ENCODE assay signal across 10 cellular contexts in genomic region chr4:153439831-153440230, GRCh38. TPM values are rescaled to one million over a fixed set of nuclear protein-coding genes. Genes with fewer than 3 reads are reported as not detected.
DNase-seq lines count a peak whose midpoint lies in the region; ATAC-seq, FAIRE-seq and TF ChIP-seq lines count a peak whose summit lies in the region.
"Had no signal": no experiment of that assay in that cellular context is flagged by ENCODE, and none has a peak within 500 bp of the region (broad histone marks: within the 10 kb centered on the region; RNA-seq: fewer than 3 reads in every experiment).

No MANE protein-coding gene starts in this region.

- H3K4me1 ChIP-seq in CD4-positive, CD25-positive, alpha-beta regulatory T cell (ENCODE audit: control insufficient read depth, insufficient read depth, low read length, poor library complexity, severe bottlenecking): peaks cover 19% of the 10 kb centered on the region
- H3K4me1 ChIP-seq in GM12878 (ENCODE audit: control insufficient read depth, insufficient read depth, low read length): peaks cover 33% of the 10 kb centered on the region
- H3K4me1 ChIP-seq: body of pancreas had no signal

- RAD21 ChIA-PET in GM12878 (lab: Charles Lee; ENCODE audit: unreplicated experiment): interaction anchor here (0.7 to 4.5 kb wide), 8 partner anchors 27 to 1110 kb away, joined by 3 to 65 read pairs (median 4); partner anchors contain the start of genes PLRG1 and TMEM131L

- H3K4me2 ChIP-seq in GM12878 (ENCODE audit: control insufficient read depth, insufficient read depth): peak overlapping the region; percentile 82

- H3K9me3 ChIP-seq in CD4-positive, CD25-positive, alpha-beta regulatory T cell (ENCODE audit: control insufficient read depth in 2 of 2, low read length in 2 of 2): no peaks in the 10 kb centered on the region
- no peaks in the 10 kb centered on the region for H3K9me3 ChIP-seq in GM12878 (replicated peaks; ENCODE audit: control insufficient read depth, insufficient read depth, low read length)
- H3K9me3 ChIP-seq: body of pancreas had no signal

- peaks cover 1% of the 10 kb centered on the region; the same call in 1 of the 2 replicates for H3K79me2 ChIP-seq in GM12878 (ENCODE audit: control insufficient read depth, insufficient read depth, low read length)

- CTCF ChIA-PET in GM12878 (lab: Yijun Ruan, JAX): interaction anchor here (1.7 to 2.4 kb wide), 2 partner anchors 27 to 135 kb away, joined by 7 to 18 read pairs; partner anchors contain the start of gene TMEM131L

- H3K4me3 ChIP-seq in CD4-positive, CD25-positive, alpha-beta regulatory T cell (ENCODE audit: low read depth, low read length): peak overlapping the region; percentile 31
- H3K4me3 ChIP-seq in GM12878: peak overlapping the region; percentile 49; the same call in 1 of the 2 replicates
- H3K4me3 ChIP-seq: body of pancreas had no signal

- POLR2A ChIA-PET in GM12878 (lab: Charles Lee): interaction anchor here (1.0 to 1.6 kb wide), 2 partner anchors 9 to 28 kb away, joined by 6 to 14 read pairs; no protein-coding TSS in a partner anchor

- WGBS in GM12878 (ENCODE audit: insufficient coverage, insufficient replicate concordance, low lambda C conversion rate, missing lambda C conversion rate): 12% methylated on average over 9 of the region's 9 CpGs

- H3K27me3 Mint-ChIP-seq in CD4-positive, CD25-positive, alpha-beta regulatory T cell: no peaks in the 10 kb centered on the region

- no peaks in the 10 kb centered on the region for H3K27me3 ChIP-seq in CD4-positive, CD25-positive, alpha-beta regulatory T cell (ENCODE audit: control insufficient read depth, insufficient read depth, low read length)
- H3K27me3 ChIP-seq in GM12878 (replicated peaks in 1 of 2; ENCODE audit: control insufficient read depth in 2 of 2, insufficient read depth in 2 of 2, low read length in 1 of 2): no peaks in the 10 kb centered on the region
- H3K27me3 ChIP-seq: body of pancreas had no signal

- TF ChIP-seq RAD21 in GM12878 (IDR thresholded peaks at IDR 0.05; ENCODE audit: insufficient read depth, low read depth, low read length): no peak

- no peak for TF ChIP-seq CTCF in GM12878 (IDR thresholded peaks at IDR 0.05 in 2 of 3, conservative IDR thresholded peaks at IDR 0.05 in 1 of 3; ENCODE audit: control insufficient read depth in 2 of 3, extremely low read depth in 1 of 3, insufficient read depth in 1 of 3, low read depth in 3 of 3, low read length in 3 of 3)

- no peaks in the 10 kb centered on the region for H4K20me1 ChIP-seq in GM12878 (ENCODE audit: control insufficient read depth, insufficient read depth)

- peak overlapping the region; percentile 39; the same call in 1 of the 2 replicates for H3K9ac ChIP-seq in GM12878 (ENCODE audit: control insufficient read depth, insufficient read depth, low read length)

- no peak for DNase-seq in CD4-positive, CD25-positive, alpha-beta regulatory T cell
- DNase-seq in GM12878 (ENCODE audit: low read depth, low spot score): no peak
- no peak for DNase-seq in NCI-H2081 (lab: John Stamatoyannopoulos, UW)
- DNase-seq in left ventricle myocardium superior: no peak
- DNase-seq in DMS153 treated with DMSO at 0.1 percent for 48 hours (lab: John Stamatoyannopoulos, UW; ENCODE audit: unreplicated experiment): no peak
- DNase-seq in posterior cingulate gyrus: no peak
- DNase-seq: body of pancreas had no signal

- peak overlapping the region in 3 of 4 donors; percentile 15 to 85 (median 83) for H3K4me3 Mint-ChIP-seq in CD4-positive, CD25-positive, alpha-beta regulatory T cell

- no peak overlapping the region for H3K27ac ChIP-seq in CD4-positive, CD25-positive, alpha-beta regulatory T cell (ENCODE audit: insufficient read depth, low read length, poor library complexity, severe bottlenecking)
- H3K27ac ChIP-seq in GM12878 (ENCODE audit: control insufficient read depth, insufficient read depth): peak overlapping the region; percentile 80
- H3K27ac ChIP-seq: body of pancreas had no signal

- H3K36me3 ChIP-seq in CD4-positive, CD25-positive, alpha-beta regulatory T cell (ENCODE audit: control insufficient read depth, insufficient read depth, low read length): no peaks in the 10 kb centered on the region
- H3K36me3 ChIP-seq in GM12878 (ENCODE audit: control insufficient read depth in 2 of 2, insufficient read depth in 2 of 2, low read length in 1 of 2): no peaks in the 10 kb centered on the region

- peak overlapping the region in 1 of 3 donors; percentile 93 for H3K27ac Mint-ChIP-seq in CD4-positive, CD25-positive, alpha-beta regulatory T cell

- intact Hi-C loops in GM12878 (cut with micrococcal nuclease; ENCODE audit: unreplicated experiment): loop anchor here (1.0 kb wide), 1 partner anchor 27 kb away; no protein-coding TSS in a partner anchor
- intact Hi-C loops in left ventricle myocardium superior (cut with micrococcal nuclease): no loop called here
- intact Hi-C loops in posterior cingulate gyrus (cut with DNase I): loop anchor here (10.0 kb wide), 1 partner anchor 135 kb away; no protein-coding TSS in a partner anchor

- no peaks in the 10 kb centered on the region for H3K9me3 Mint-ChIP-seq in CD4-positive, CD25-positive, alpha-beta regulatory T cell

- SMC1A ChIA-PET in GM12878 (lab: Charles Lee; ENCODE audit: uncharacterized antibody, unreplicated experiment): interaction anchor here (1.6 to 3.5 kb wide), 5 partner anchors 13 to 94 kb away, joined by 3 to 46 read pairs (median 10); partner anchors contain the start of gene TMEM131L

- BruUV-seq in GM12878 (replicated peaks; lab: Mats Ljungman, UMichigan): no TSS peak

- peak overlapping the region; percentile 40 for H2AFZ ChIP-seq in GM12878 (ENCODE audit: control insufficient read depth, low read depth, low read length)

- no peak for TF ChIP-seq EP300 in GM12878 (IDR thresholded peaks at IDR 0.05; ENCODE audit: borderline replicate concordance in 1 of 2, control insufficient read depth in 1 of 2, low read depth in 2 of 2, low read length in 2 of 2)

- H3K36me3 Mint-ChIP-seq in CD4-positive, CD25-positive, alpha-beta regulatory T cell: no peaks in the 10 kb centered on the region

- ATAC-seq in CD4-positive, CD25-positive, alpha-beta regulatory T cell (ENCODE audit: low read depth in 2 of 2): no peak
- peak; percentile 4 for ATAC-seq in GM18870 (IDR thresholded peaks at IDR 0.05; ENCODE audit: unreplicated experiment)
- peak; percentile 14 for ATAC-seq in HG03342 (IDR thresholded peaks at IDR 0.05; ENCODE audit: unreplicated experiment)
- ATAC-seq in GM12878: peak; percentile 44
- no peak for ATAC-seq in left ventricle myocardium superior
- ATAC-seq: body of pancreas had no signal

- FAIRE-seq in GM12878 (lab: Jason Lieb, UNC): peak; percentile 23
- FAIRE-seq: RCC 7860 had no signal

- in situ Hi-C loops in GM12878 (cut with MboI): loop anchor here (5.0 kb wide), 1 partner anchor 132 kb away; no protein-coding TSS in a partner anchor

- peaks cover 11 to 34% (median 17%) of the 10 kb centered on the region in 4 donors for H3K4me1 Mint-ChIP-seq in CD4-positive, CD25-positive, alpha-beta regulatory T cell

- no peak for TF ChIP-seq POLR2A in GM12878 (IDR thresholded peaks at IDR 0.05; ENCODE audit: low read depth, low read length)

TF ChIP-seq in GM12878, 131 proteins besides CTCF, POLR2A, EP300 and RAD21:
- no peak for TF ChIP-seq EZH2 (IDR thresholded peaks at IDR 0.05; ENCODE audit: borderline replicate concordance, control insufficient read depth, low read depth, low read length)
- TF ChIP-seq SMARCA5 (IDR thresholded peaks at IDR 0.05): 0 out of 2 replicates have a peak, but pooled peaks have one; percentile 35
- peak; percentile 20; the same call in 1 of the 2 replicates for TF ChIP-seq ZNF207 (IDR thresholded peaks at IDR 0.05; ENCODE audit: borderline replicate concordance)
TF ChIP-seq in GM12878: peak in this region for 2.

RNA-seq across cellular contexts. Expression of gene TMEM131L, which starts 26.3 kb away (rescaled TPM):
- total RNA-seq in CD4-positive, CD25-positive, alpha-beta regulatory T cell: 86.4 TPM
- 10 to 100 TPM; 35.5 to 48.4 (median 40.1) TPM for polyA plus RNA-seq in CD4-positive, CD25-positive, alpha-beta regulatory T cell
- total RNA-seq in GM12878 (2013; cell fraction: nucleolus; rRNA removed): 766 and 777 TPM in 2 replicates
- total RNA-seq in GM12878 (2014; rRNA removed) (77.0 and 90.4 TPM in 2 replicates), GM12878 (2014; rRNA removed; fragmentation: Illumina TruSeq; extraction: Trizol) (64.0 and 66.4 TPM in 2 replicates), GM12878 (2021) (77.8 and 85.2 TPM in 2 replicates), left ventricle myocardium superior (16.8 TPM)
- polyA plus RNA-seq in GM12878 (2011; ENCODE audit: low read depth): 39.6 TPM
- polyA plus RNA-seq in GM12878 (2011; rRNA removed) (90.9 and 101 TPM in 2 replicates), GM12878 (2014; fragmentation: Illumina TruSeq; extraction: Trizol) (74.3 and 94.5 TPM in 2 replicates), GM12878 (2014; fragmentation: Nextera tagmentation; extraction: Ambion mirVana) (1 to 10 TPM; 8.5 to 9.5 TPM), GM12878 (2014; rRNA removed) (47.1 and 47.5 TPM in 2 replicates), GM12878 (2016; fragmentation: Nextera tagmentation; extraction: Ambion mirVana) (10 to 100 TPM; 74.5 TPM)
- polyA plus RNA-seq in GM12878 (2011; cell fraction: cytosol; rRNA removed): 65.6 and 84.8 TPM in 2 replicates
- polyA plus RNA-seq in GM12878 (2011; cell fraction: nucleus; rRNA removed): 169 and 183 TPM in 2 replicates
- 45.1 and 70.5 TPM in 2 replicates for polyA plus RNA-seq in GM12878 (2012)
- 177 and 187 TPM in 2 replicates for polyA minus RNA-seq in GM12878 (2011; rRNA and poly(A)+ RNA removed)
- 53.1 and 74.4 TPM in 2 replicates for polyA minus RNA-seq in GM12878 (2011; cell fraction: cytosol; rRNA and poly(A)+ RNA removed)
- 194 and 231 TPM in 2 replicates for polyA minus RNA-seq in GM12878 (2011; cell fraction: nucleus; rRNA and poly(A)+ RNA removed)

Comparison
In these comparisons a context has a peak if more than half of its experiments do, and no peak if none do; other contexts are left out.
1. ATAC-seq: peak in GM18870 (single experiment), HG03342 (single experiment) and GM12878 (single experiment); none in CD4-positive, CD25-positive, alpha-beta regulatory T cell (0 of 2) and left ventricle myocardium superior (single experiment).